ENCODE assay signal across 8 cellular contexts in the genomic region with DNA sequence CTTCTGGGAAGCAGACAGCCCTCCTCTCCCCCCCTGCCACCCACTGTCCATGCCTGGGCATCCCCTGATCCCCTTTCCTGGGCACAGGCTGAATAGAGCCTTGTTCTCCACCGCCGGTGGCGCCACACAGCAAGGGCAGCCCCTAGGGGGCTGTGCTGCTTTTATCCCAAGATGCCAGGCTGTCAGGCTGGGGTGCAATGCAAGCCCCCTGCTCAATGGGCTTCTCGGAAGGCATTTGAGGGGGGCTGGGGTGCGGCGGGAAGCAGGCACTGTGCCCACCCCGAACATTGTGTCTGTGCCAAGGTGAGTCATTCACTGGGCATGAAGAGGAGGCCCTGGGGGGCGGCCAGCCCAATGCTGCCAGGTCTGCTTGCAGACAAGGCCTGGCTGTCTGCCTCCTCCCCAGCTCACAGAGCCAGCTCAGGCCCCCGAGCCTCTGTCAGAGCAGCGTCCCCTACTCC. TPM values are rescaled to one million over a fixed set of nuclear protein-coding genes. Genes with fewer than 3 reads are reported as not detected.
DNase-seq lines count a peak whose midpoint lies in the region; ATAC-seq and TF ChIP-seq lines count a peak whose summit lies in the region.
"Had no signal": no experiment of that assay in that cellular context is flagged by ENCODE, and none has a peak within 500 bp of the region (broad histone marks: within the 10 kb centered on the region; RNA-seq: fewer than 3 reads in every experiment).

No MANE protein-coding gene starts in this region.

- no peaks in the 10 kb centered on the region for H3K4me1 Mint-ChIP-seq in activated naive CD4-positive, alpha-beta T cell treated with anti-CD3 and anti-CD28 coated beads for 36 hours (ENCODE audit: low read depth)

- peak in 2 of 4 donors; percentile 27 to 39 for ATAC-seq in right lobe of liver
- ATAC-seq in HG03520 (IDR thresholded peaks at IDR 0.05; ENCODE audit: unreplicated experiment) = no peak

- H3K9me3 ChIP-seq in right lobe of liver (no peaks in the 10 kb centered on the region), transverse colon (no peaks in the 10 kb centered on the region)

- H3K27ac ChIP-seq in right lobe of liver = no peak overlapping the region
- H3K27ac ChIP-seq in transverse colon = peak overlapping the region; percentile 12 to 41 (median 26)

- H3K4me3 ChIP-seq in right lobe of liver (no peak overlapping the region), transverse colon (no peak overlapping the region)

- H3K9me3 Mint-ChIP-seq in activated naive CD4-positive, alpha-beta T cell treated with anti-CD3 and anti-CD28 coated beads for 36 hours = no peaks in the 10 kb centered on the region

- H3K27me3 ChIP-seq in right lobe of liver (no peaks in the 10 kb centered on the region), transverse colon (peaks cover 28% of the 10 kb centered on the region)

- TF ChIP-seq POLR2A in right lobe of liver (IDR thresholded peaks at IDR 0.05) (no peak), transverse colon (IDR thresholded peaks at IDR 0.05) (no peak)

- DNase-seq in NCI-H226 (peak; percentile 74), dermis blood vessel endothelial cell (peak; percentile 42), right lobe of liver (peak; percentile 26 to 61 (median 55)), transverse colon (peak; percentile 28), cortex of kidney (lab: John Stamatoyannopoulos, UW) (no peak)
- DNase-seq in activated naive CD4-positive, alpha-beta T cell treated with anti-CD3 and anti-CD28 coated beads for 36 hours = no peak
- DNase-seq: GOT3 had no signal

- H3K36me3 ChIP-seq in right lobe of liver (no peaks in the 10 kb centered on the region), transverse colon (no peaks in the 10 kb centered on the region)

- intact Hi-C loops in right lobe of liver (cut with DNase I) (loop anchor here in 1 of 2 donors (10.0 kb wide), 1 partner anchor 208 kb away; no protein-coding TSS in a partner anchor), transverse colon (cut with DNase I; ENCODE audit: low total_unique reads) (no loop called here)
- intact Hi-C loops in activated naive CD4-positive, alpha-beta T cell treated with anti-CD3 and anti-CD28 coated beads for 36 hours (cut with micrococcal nuclease) = no loop called here

- peaks cover 24% of the 10 kb centered on the region for H3K27me3 Mint-ChIP-seq in activated naive CD4-positive, alpha-beta T cell treated with anti-CD3 and anti-CD28 coated beads for 36 hours (ENCODE audit: low read depth)

- in situ Hi-C loops in transverse colon (cut with MboI; ENCODE audit: low pct_ligation_motif_present in 1 of 4, low pct_unique_long_range_greater_than_20kb in 1 of 4, low sequenced_read_pairs in 3 of 4) = loop anchor here in 2 of 4 donors (10.0 kb wide), 2 partner anchors 178 to 188 kb away; no protein-coding TSS in a partner anchor

- H3K4me3 Mint-ChIP-seq in activated naive CD4-positive, alpha-beta T cell treated with anti-CD3 and anti-CD28 coated beads for 36 hours = no peak overlapping the region

- no peak overlapping the region for H3K27ac Mint-ChIP-seq in activated naive CD4-positive, alpha-beta T cell treated with anti-CD3 and anti-CD28 coated beads for 36 hours

- no peak for TF ChIP-seq CTCF in right lobe of liver (IDR thresholded peaks at IDR 0.05)
- TF ChIP-seq CTCF in transverse colon (IDR thresholded peaks at IDR 0.05) = no peak

- 73% methylated on average over 3 of the region's 10 CpGs for WGBS in right lobe of liver (ENCODE audit: insufficient coverage, low coverage, low lambda C conversion rate, missing lambda C conversion rate)
- 64% methylated on average over 10 of the region's 10 CpGs; no CpG with 5 or more reads in 1 of the 2 donors for WGBS in transverse colon (ENCODE audit: low coverage in 1 of 2), 2 donors

- CTCF ChIA-PET in activated naive CD4-positive, alpha-beta T cell treated with anti-CD3 and anti-CD28 coated beads for 36 hours (lab: Charles Lee) = interaction anchor here (0.6 to 1.1 kb wide), 2 partner anchors 104 to 215 kb away, joined by 3 read pairs; no protein-coding TSS in a partner anchor

- H3K36me3 Mint-ChIP-seq in activated naive CD4-positive, alpha-beta T cell treated with anti-CD3 and anti-CD28 coated beads for 36 hours (ENCODE audit: low read depth) = no peaks in the 10 kb centered on the region

- TF ChIP-seq EP300 in transverse colon (IDR thresholded peaks at IDR 0.05; ENCODE audit: low read depth) = no peak

- H3K4me1 ChIP-seq in right lobe of liver (peaks cover 0 to 2% (median under 1%) of the 10 kb centered on the region in 4 donors), transverse colon (peaks cover 0 to 8% (median 2%) of the 10 kb centered on the region in 4 donors)

RNA-seq across cellular contexts. Expression of a gene that starts 1.5 kb away (rescaled TPM):
- 0.51 TPM in 1 of 2 replicates, not detected in the other for total RNA-seq in dermis blood vessel endothelial cell
- total RNA-seq in right lobe of liver = under 1 TPM; 0.18 to 0.50 (median 0.27) TPM
- total RNA-seq in transverse colon = under 1 TPM in 1 of 4 donors, not detected in 3; 0.68 TPM
- total RNA-seq in activated naive CD4-positive, alpha-beta T cell treated with anti-CD3 and anti-CD28 coated beads for 36 hours = not detected

RNA-seq across cellular contexts. Expression of a gene that starts 17.6 kb away (rescaled TPM):
- total RNA-seq in dermis blood vessel endothelial cell (154 and 298 TPM in 2 replicates), right lobe of liver (10 to 100 TPM; 29.9 to 42.4 (median 35.1) TPM), transverse colon (100 to 1,000 TPM in 1 of 4 donors, 10 to 100 TPM in 3; 37.4 to 136 (median 65.4) TPM)
- 100 to 1,000 TPM; 170 to 176 TPM for total RNA-seq in activated naive CD4-positive, alpha-beta T cell treated with anti-CD3 and anti-CD28 coated beads for 36 hours

RNA-seq across cellular contexts. Expression of a gene that starts 30.8 kb away (rescaled TPM):
- 1.4 and 7.3 TPM in 2 replicates for total RNA-seq in dermis blood vessel endothelial cell
- total RNA-seq in right lobe of liver = under 1 TPM; 0.20 to 0.99 (median 0.35) TPM
- 1 to 10 TPM in 3 of 4 donors, under 1 TPM in 1; 0.82 to 7.6 (median 3.7) TPM for total RNA-seq in transverse colon
- 10 to 100 TPM; 54.9 to 55.4 TPM for total RNA-seq in activated naive CD4-positive, alpha-beta T cell treated with anti-CD3 and anti-CD28 coated beads for 36 hours

RNA-seq across cellular contexts. Expression of a gene that starts 51.3 kb away (rescaled TPM):
- total RNA-seq in dermis blood vessel endothelial cell (0.14 TPM in 1 of 2 replicates, not detected in the other), right lobe of liver (under 1 TPM in 4 of 6 experiments, not detected in 2; 0.31 to 0.62 (median 0.38) TPM), transverse colon (1 to 10 TPM in 2 of 4 donors, under 1 TPM in 1, not detected in 1; 0.55 to 6.8 (median 1.1) TPM)
- total RNA-seq in activated naive CD4-positive, alpha-beta T cell treated with anti-CD3 and anti-CD28 coated beads for 36 hours = under 1 TPM; 0.36 to 0.40 TPM

Comparison
In these comparisons a context has a peak if more than half of its experiments do, and no peak if none do; other contexts are left out.
1. DNase-seq: peak in NCI-H226 (single experiment), dermis blood vessel endothelial cell (single experiment), right lobe of liver (3 of 3) and transverse colon (single experiment); none in activated naive CD4-positive, alpha-beta T cell treated with anti-CD3 and anti-CD28 coated beads for 36 hours (single experiment) and cortex of kidney (single experiment).
2. H3K27ac ChIP-seq: peak in transverse colon (4 of 4); none in right lobe of liver (0 of 3).